In genomic region chr3:14405120-14405885, GRCh38 we compare ENCODE assay signal across 9 cellular contexts. TPM values are rescaled to one million over a fixed set of nuclear protein-coding genes. Genes with fewer than 3 reads are reported as not detected.
DNase-seq lines count a peak whose midpoint lies in the region; ATAC-seq and TF ChIP-seq lines count a peak whose summit lies in the region.
"Had no signal": no experiment of that assay in that cellular context is flagged by ENCODE, and none has a peak within 500 bp of the region (broad histone marks: within the 10 kb centered on the region; RNA-seq: fewer than 3 reads in every experiment).

No MANE protein-coding gene starts in this region.

- peaks cover 45% of the 10 kb centered on the region for H3K4me1 Mint-ChIP-seq in activated T-helper 2 cell treated with anti-CD3 and anti-CD28 coated beads, Interferon-gamma antibody, Interleukin-2, Interleukin-4, amounts not matched to agents 10 μg/mL and 5 μg/mL and 100 μg/mL, durations not matched to agents 14 hours and 24 hours and 36 hours (ENCODE audit: low read depth)

- intact Hi-C loops in heart right ventricle (cut with DNase I) (loop anchor here in 1 of 10 donors (10.0 kb wide), 1 partner anchor 141 kb away; no protein-coding TSS in a partner anchor), Right ventricle myocardium superior (cut with DNase I) (loop anchor here (10.0 kb wide), 1 partner anchor 49 kb away; no protein-coding TSS in a partner anchor), tibial artery (cut with DNase I; ENCODE audit: low total_unique reads) (no loop called here)
- intact Hi-C loops in activated T-helper 2 cell treated with anti-CD3 and anti-CD28 coated beads, Interferon-gamma antibody, Interleukin-2, Interleukin-4, amounts not matched to agents 10 μg/mL and 5 μg/mL and 100 μg/mL, durations not matched to agents 14 hours and 24 hours and 36 hours (cut with micrococcal nuclease) = no loop called here

- H3K36me3 ChIP-seq in heart right ventricle = peaks cover 0 to 23% (median 0%) of the 10 kb centered on the region in 9 donors
- H3K36me3 ChIP-seq in kidney epithelial cell (ENCODE audit: control insufficient read depth, insufficient read depth, low read length) = peaks cover 1% of the 10 kb centered on the region
- H3K36me3 ChIP-seq in tibial artery = no peaks in the 10 kb centered on the region

- H3K4me3 Mint-ChIP-seq in activated T-helper 2 cell treated with anti-CD3 and anti-CD28 coated beads, Interferon-gamma antibody, Interleukin-2, Interleukin-4, amounts not matched to agents 10 μg/mL and 5 μg/mL and 100 μg/mL, durations not matched to agents 14 hours and 24 hours and 36 hours (ENCODE audit: low read depth) = peak overlapping the region; percentile 37

- peak overlapping the region; percentile 31 for H3K27ac Mint-ChIP-seq in activated T-helper 2 cell treated with anti-CD3 and anti-CD28 coated beads, Interferon-gamma antibody, Interleukin-2, Interleukin-4, amounts not matched to agents 10 μg/mL and 5 μg/mL and 100 μg/mL, durations not matched to agents 14 hours and 24 hours and 36 hours

- H3K9me3 Mint-ChIP-seq in activated T-helper 2 cell treated with anti-CD3 and anti-CD28 coated beads, Interferon-gamma antibody, Interleukin-2, Interleukin-4, amounts not matched to agents 10 μg/mL and 5 μg/mL and 100 μg/mL, durations not matched to agents 14 hours and 24 hours and 36 hours = no peaks in the 10 kb centered on the region

- TF ChIP-seq CTCF in heart right ventricle (IDR thresholded peaks at IDR 0.05) = no peak
- no peak for TF ChIP-seq CTCF in kidney epithelial cell (IDR thresholded peaks at IDR 0.05; ENCODE audit: insufficient read depth, low read length, poor library complexity, severe bottlenecking)
- no peak for TF ChIP-seq CTCF in tibial artery (IDR thresholded peaks at IDR 0.05)

- DNase-seq in heart right ventricle = no peak
- no peak for DNase-seq in Right ventricle myocardium superior
- no peak for DNase-seq in activated T-helper 2 cell treated with anti-CD3 and anti-CD28 coated beads, Interferon-gamma antibody, Interleukin-2, Interleukin-4, amounts not matched to agents 10 μg/mL and 5 μg/mL and 100 μg/mL, durations not matched to agents 14 hours and 24 hours and 36 hours (ENCODE audit: low spot score)
- DNase-seq in kidney epithelial cell (ENCODE audit: low read depth) = no peak
- DNase-seq in tibial artery = no peak
- DNase-seq in NCI-H1436 (lab: John Stamatoyannopoulos, UW) = no peak
- no peak for DNase-seq in NCI-H146 treated with DMSO at 0.1 percent for 48 hours (lab: John Stamatoyannopoulos, UW; ENCODE audit: unreplicated experiment)
- DNase-seq in NCI-H446 treated with DMSO at 0.1 percent for 48 hours (lab: John Stamatoyannopoulos, UW) = no peak
- DNase-seq: DMS79 had no signal

- H3K27me3 Mint-ChIP-seq in activated T-helper 2 cell treated with anti-CD3 and anti-CD28 coated beads, Interferon-gamma antibody, Interleukin-2, Interleukin-4, amounts not matched to agents 10 μg/mL and 5 μg/mL and 100 μg/mL, durations not matched to agents 14 hours and 24 hours and 36 hours (ENCODE audit: low read depth) = no peaks in the 10 kb centered on the region

- peaks cover 14 to 71% (median 33%) of the 10 kb centered on the region in 9 donors for H3K4me1 ChIP-seq in heart right ventricle
- H3K4me1 ChIP-seq in tibial artery = peaks cover 0 to 43% (median 41%) of the 10 kb centered on the region in 4 donors

- peaks cover 43% of the 10 kb centered on the region for H3K36me3 Mint-ChIP-seq in activated T-helper 2 cell treated with anti-CD3 and anti-CD28 coated beads, Interferon-gamma antibody, Interleukin-2, Interleukin-4, amounts not matched to agents 10 μg/mL and 5 μg/mL and 100 μg/mL, durations not matched to agents 14 hours and 24 hours and 36 hours (ENCODE audit: low read depth)

- H3K9me3 ChIP-seq in heart right ventricle = no peaks in the 10 kb centered on the region
- H3K9me3 ChIP-seq in tibial artery = no peaks in the 10 kb centered on the region

- H3K27ac ChIP-seq in heart right ventricle = peak overlapping the region in 6 of 10 donors; percentile 42 to 94 (median 86)
- peak overlapping the region; percentile 19 to 46 for H3K27ac ChIP-seq in tibial artery

- H3K27me3 ChIP-seq in heart right ventricle (peaks cover 0 to 23% (median 0%) of the 10 kb centered on the region in 7 donors), kidney epithelial cell (ENCODE audit: control insufficient read depth, insufficient read depth, low read length) (no peaks in the 10 kb centered on the region), tibial artery (no peaks in the 10 kb centered on the region)

- ATAC-seq in heart right ventricle (no peak), Right ventricle myocardium superior (ENCODE audit: poor library complexity) (no peak)

- H3K4me3 ChIP-seq in heart right ventricle = peak overlapping the region in 9 of 10 donors; percentile 15 to 87 (median 75)
- H3K4me3 ChIP-seq in kidney epithelial cell (ENCODE audit: low read depth, low read length) = peak overlapping the region; percentile 94
- no peak overlapping the region for H3K4me3 ChIP-seq in tibial artery

- WGBS in heart right ventricle, 2 donors = 70 to 75% methylated on average over 7 of the region's 7 CpGs

RNA-seq across cellular contexts. Expression of gene SLC6A6, which starts 2.9 kb away (rescaled TPM):
- total RNA-seq in heart right ventricle (10 to 100 TPM; 11.4 to 68.7 (median 44.0) TPM), Right ventricle myocardium superior (13.5 TPM), kidney epithelial cell (3.8 and 4.1 TPM in 2 replicates)
- 10 to 100 TPM in 1 of 2 donors, 1 to 10 TPM in 1; 7.7 to 55.4 TPM for polyA plus RNA-seq in heart right ventricle
- total RNA-seq in activated T-helper 2 cell treated with anti-CD3 and anti-CD28 coated beads, Interferon-gamma antibody, Interleukin-2, Interleukin-4, amounts not matched to agents 10 μg/mL and 5 μg/mL and 100 μg/mL, durations not matched to agents 14 hours and 24 hours and 36 hours = 55.1 and 55.8 TPM in 2 replicates

Comparison
In these comparisons a context has a peak if more than half of its experiments do, and no peak if none do; other contexts are left out.
1. H3K4me3 ChIP-seq: peak in heart right ventricle (9 of 10) and kidney epithelial cell (single experiment); none in tibial artery (0 of 2).